18 cellular contexts compared by ENCODE assay signal in the genomic region with DNA sequence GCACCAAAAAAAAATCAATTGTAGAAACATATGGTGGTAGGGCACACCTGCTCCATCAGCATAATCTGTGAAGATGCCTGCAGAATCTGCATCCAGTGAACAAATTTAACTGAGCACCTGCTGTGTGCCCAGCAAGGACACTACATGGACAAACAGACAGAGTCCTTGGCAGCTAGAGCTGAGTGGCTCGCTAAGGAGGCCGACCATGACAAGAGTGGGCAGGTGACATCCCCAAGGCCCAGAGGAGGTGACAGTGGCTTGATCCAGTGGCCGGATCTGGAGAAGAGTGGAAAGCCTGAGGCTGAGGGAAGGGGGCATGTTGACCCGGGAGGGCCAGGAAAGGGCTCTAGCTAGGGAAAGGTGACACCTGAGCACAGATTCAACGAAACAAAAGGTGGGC.
"Had no signal": no experiment of that assay in that cellular context is flagged by ENCODE, and none has a peak within 500 bp of the region (broad histone marks: within the 10 kb centered on the region; RNA-seq: fewer than 3 reads in every experiment).

No MANE protein-coding gene starts in this region.

- H3K36me3 ChIP-seq: lower lobe of right lung had no signal

- DNase-seq: activated CD4-positive, alpha-beta T cell treated with anti-CD3 and anti-CD28 coated beads for 4 hours; activated CD8-positive, alpha-beta memory T cell treated with anti-CD3 and anti-CD28 coated beads, Interleukin-2, amount 50 U/mL, for 48 hours; activated CD8-positive, alpha-beta T cell treated with anti-CD3 and anti-CD28 coated beads for 36 hours; activated gamma-delta T cell; activated T-cell treated with anti-CD3 and anti-CD28 coated beads, Interleukin-2, amount 50 U/mL, for 72 hours; body of pancreas; effector memory CD8-positive, alpha-beta T cell; foreskin melanocyte; left colon; lower lobe of right lung; midbrain; stimulated activated naive CD4-positive, alpha-beta T cell; tibial artery had no signal

- H3K27me3 ChIP-seq: body of pancreas, heart left ventricle, tibial artery had no signal

- H3K36me3 Mint-ChIP-seq: activated naive CD4-positive, alpha-beta T cell treated with anti-CD3 and anti-CD28 coated beads, Interleukin-2, amount 50 U/mL, for 72 hours had no signal

- H3K9me3 Mint-ChIP-seq: activated CD8-positive, alpha-beta T cell treated with anti-CD3 and anti-CD28 coated beads for 36 hours; activated naive CD4-positive, alpha-beta T cell treated with anti-CD3 and anti-CD28 coated beads, Interleukin-2, amount 50 U/mL, for 72 hours; activated T-cell treated with anti-CD3 and anti-CD28 coated beads, Interleukin-2, amount 50 U/mL, for 72 hours; central memory CD8-positive, alpha-beta T cell; effector memory CD8-positive, alpha-beta T cell; T-helper 1 cell treated with Interleukin-12 subunit alpha and Interleukin-12 subunit beta and Interleukin-4 antibody, amounts not matched to agents 30 μg/mL and 1 μg/mL, for 36 hours had no signal

- H3K4me3 Mint-ChIP-seq: activated CD8-positive, alpha-beta T cell treated with anti-CD3 and anti-CD28 coated beads for 36 hours; activated T-cell treated with anti-CD3 and anti-CD28 coated beads, Interleukin-2, amount 50 U/mL, for 72 hours; central memory CD8-positive, alpha-beta T cell; effector memory CD8-positive, alpha-beta T cell; T-helper 1 cell treated with Interleukin-12 subunit alpha and Interleukin-12 subunit beta and Interleukin-4 antibody, amounts not matched to agents 30 μg/mL and 1 μg/mL, for 36 hours had no signal

- H3K27me3 Mint-ChIP-seq: activated CD8-positive, alpha-beta T cell treated with anti-CD3 and anti-CD28 coated beads for 36 hours; central memory CD8-positive, alpha-beta T cell; effector memory CD8-positive, alpha-beta T cell had no signal

- H3K27ac ChIP-seq: body of pancreas, epithelial cell of prostate, lower lobe of right lung, tibial artery had no signal

- H3K4me3 ChIP-seq: body of pancreas, heart left ventricle, lower lobe of right lung, tibial artery had no signal

- H3K4me1 ChIP-seq: body of pancreas, tibial artery had no signal

- H3K9me3 ChIP-seq: body of pancreas, heart left ventricle, lower lobe of right lung, tibial artery had no signal

- ATAC-seq: activated CD8-positive, alpha-beta T cell treated with anti-CD3 and anti-CD28 coated beads for 36 hours; activated naive CD4-positive, alpha-beta T cell treated with anti-CD3 and anti-CD28 coated beads, Interleukin-2, amount 50 U/mL, for 72 hours; activated T-cell treated with anti-CD3 and anti-CD28 coated beads, Interleukin-2, amount 50 U/mL, for 72 hours; body of pancreas; effector memory CD8-positive, alpha-beta T cell; left colon; lower lobe of right lung had no signal

- H3K4me1 Mint-ChIP-seq: central memory CD8-positive, alpha-beta T cell had no signal

- H3K27ac Mint-ChIP-seq: activated CD8-positive, alpha-beta T cell treated with anti-CD3 and anti-CD28 coated beads for 36 hours; activated naive CD4-positive, alpha-beta T cell treated with anti-CD3 and anti-CD28 coated beads, Interleukin-2, amount 50 U/mL, for 72 hours; activated T-cell treated with anti-CD3 and anti-CD28 coated beads, Interleukin-2, amount 50 U/mL, for 72 hours; T-helper 1 cell treated with Interleukin-12 subunit alpha and Interleukin-12 subunit beta and Interleukin-4 antibody, amounts not matched to agents 30 μg/mL and 1 μg/mL, for 36 hours had no signal
